In genomic region chr17:6637458-6637840, GRCh38 we compare ENCODE assay signal across 22 cellular contexts. TPM values are rescaled to one million over a fixed set of nuclear protein-coding genes. Genes with fewer than 3 reads are reported as not detected.
A peak's percentile ranks its signal among the peaks of the same experiment; 100 is the strongest.
DNase-seq lines count a peak whose midpoint lies in the region; ATAC-seq, FAIRE-seq and TF ChIP-seq lines count a peak whose summit lies in the region.
"Had no signal": no experiment of that assay in that cellular context is flagged by ENCODE, and none has a peak within 500 bp of the region (broad histone marks: within the 10 kb centered on the region; RNA-seq: fewer than 3 reads in every experiment).

No MANE protein-coding gene starts in this region.

- H3K27ac Mint-ChIP-seq in astrocyte (ENCODE audit: unreplicated experiment) = no peak overlapping the region
- no peak overlapping the region for H3K27ac Mint-ChIP-seq in nephron progenitor cell

- no peak for TF ChIP-seq RAD21 in HepG2 (CRISPR knock-in tag; IDR thresholded peaks at IDR 0.05)

- BruUV-seq in HepG2 (replicated peaks; lab: Mats Ljungman, UMichigan) = no TSS peak

- POLR2A ChIA-PET in HepG2 (lab: Yijun Ruan, JAX) = no interaction called here

- H3K4me1 ChIP-seq in HepG2 (ENCODE audit: insufficient read depth, low read length) = peaks cover 23% of the 10 kb centered on the region
- peaks cover 0 to 18% (median 7%) of the 10 kb centered on the region in 4 donors for H3K4me1 ChIP-seq in right lobe of liver
- peaks cover 20% of the 10 kb centered on the region for H3K4me1 ChIP-seq in astrocyte (ENCODE audit: insufficient read depth, low read length)
- H3K4me1 ChIP-seq in HAP-1 = peaks cover 6% of the 10 kb centered on the region
- H3K4me1 ChIP-seq: BE2C had no signal

- H3K27ac ChIP-seq in HepG2 (ENCODE audit: extremely low read length, insufficient read depth, low read length) (no peak overlapping the region), right lobe of liver (no peak overlapping the region), astrocyte (ENCODE audit: low read depth, low read length) (no peak overlapping the region)
- H3K27ac ChIP-seq: KMS-11 had no signal

- H3K36me3 Mint-ChIP-seq in astrocyte (ENCODE audit: low read depth, unreplicated experiment) (peaks cover 17% of the 10 kb centered on the region), nephron progenitor cell (ENCODE audit: low read depth) (peaks cover 35% of the 10 kb centered on the region)

- intact Hi-C loops in HepG2 (cut with micrococcal nuclease; ENCODE audit: unreplicated experiment) (no loop called here), right lobe of liver (cut with DNase I) (loop anchor here (5.0 to 10.0 kb wide), 3 partner anchors 63 to 165 kb away; no protein-coding TSS in a partner anchor)

- H3K4me1 Mint-ChIP-seq in astrocyte (ENCODE audit: low read depth, unreplicated experiment) (peaks cover 12% of the 10 kb centered on the region), nephron progenitor cell (peaks cover 46% of the 10 kb centered on the region)

- peaks cover 2 to 15% of the 10 kb centered on the region in 2 experiments; a peak in 4 of 5 replicates for H3K36me3 ChIP-seq in HepG2 (replicated peaks in 1 of 2; ENCODE audit: control insufficient read depth in 1 of 2, insufficient read depth in 2 of 2, low read length in 2 of 2)
- H3K36me3 ChIP-seq in right lobe of liver = peaks cover 0 to 14% (median 2%) of the 10 kb centered on the region in 4 donors
- peaks cover 15% of the 10 kb centered on the region for H3K36me3 ChIP-seq in astrocyte (ENCODE audit: insufficient read depth, low read length)
- peaks cover 17% of the 10 kb centered on the region for H3K36me3 ChIP-seq in HAP-1 (replicated peaks)
- H3K36me3 ChIP-seq: BE2C had no signal

- FAIRE-seq in HepG2 (lab: Jason Lieb, UNC) = no peak
- no peak for FAIRE-seq in astrocyte (lab: Jason Lieb, UNC)
- FAIRE-seq: A204.1, GM12878, GM19239 had no signal

- in situ Hi-C loops in HepG2 (cut with HindIII; ENCODE audit: extremely low pct_ligation_motif_present, low pct_unique_long_range_greater_than_20kb) = no loop called here
- in situ Hi-C loops in HAP-1 (cut with MboI; ENCODE audit: low sequenced_read_pairs) = no loop called here

- H3K27me3 ChIP-seq in HepG2 (ENCODE audit: control insufficient read depth in 1 of 2, insufficient read depth in 2 of 2, low read length in 2 of 2) (no peaks in the 10 kb centered on the region), right lobe of liver (no peaks in the 10 kb centered on the region), astrocyte (ENCODE audit: insufficient read depth, low read length) (no peaks in the 10 kb centered on the region), HAP-1 (ENCODE audit: low read depth) (no peaks in the 10 kb centered on the region)
- H3K27me3 ChIP-seq: BE2C had no signal

- CTCF ChIA-PET in HepG2 (lab: Yijun Ruan, JAX; ENCODE audit: low intra/inter-chr PET ratio, low total read pairs) = no interaction called here

- H3K9me3 Mint-ChIP-seq in astrocyte (ENCODE audit: unreplicated experiment) (no peaks in the 10 kb centered on the region), nephron progenitor cell (no peaks in the 10 kb centered on the region)
- H3K9me3 Mint-ChIP-seq: CD4-positive, alpha-beta T cell had no signal

- H3K4me2 ChIP-seq in HepG2 (ENCODE audit: low read depth, low read length) (no peak overlapping the region), astrocyte (ENCODE audit: low read length) (no peak overlapping the region)
- H3K4me2 ChIP-seq: KMS-11 had no signal

- H3K9ac ChIP-seq in HepG2 (ENCODE audit: insufficient read depth, low read depth, low read length) = no peak overlapping the region
- H3K9ac ChIP-seq in astrocyte (ENCODE audit: low read length) = no peak overlapping the region
- H3K9ac ChIP-seq: KMS-11 had no signal

- H3K4me3 Mint-ChIP-seq in astrocyte (ENCODE audit: unreplicated experiment) (peak overlapping the region; percentile 66), nephron progenitor cell (peak overlapping the region; percentile 44)

- H3K27me3 Mint-ChIP-seq in astrocyte (ENCODE audit: low read depth, unreplicated experiment) = no peaks in the 10 kb centered on the region
- H3K27me3 Mint-ChIP-seq in nephron progenitor cell (ENCODE audit: low read depth, poor library complexity) = no peaks in the 10 kb centered on the region
- H3K27me3 Mint-ChIP-seq: CD4-positive, alpha-beta T cell had no signal

- DNase-seq in HepG2 (ENCODE audit: low spot score) = no peak
- DNase-seq in right lobe of liver = no peak
- DNase-seq in astrocyte (ENCODE audit: low read depth) = no peak
- DNase-seq in nephron progenitor cell = no peak
- DNase-seq in HAP-1 (ENCODE audit: low spot score in 2 of 2) = no peak
- DNase-seq in activated CD4-positive, alpha-beta T cell treated with anti-CD3 and anti-CD28 coated beads, Interleukin-2, amount 50 U/mL, for 48 hours = no peak
- DNase-seq: BE2C; CD4-positive, alpha-beta T cell; EL; GOT3; NCI-H1417 treated with DMSO at 0.1 percent for 48 hours; NCI-H1930; NCI-H345; NCI-H524 treated with DMSO at 0.1 percent for 48 hours; PC-3; RPMI8226; SIG-M5 had no signal

- H3K79me2 ChIP-seq in HepG2 (ENCODE audit: insufficient read depth, low read length) = peaks cover 33% of the 10 kb centered on the region
- H3K79me2 ChIP-seq in astrocyte (ENCODE audit: insufficient read depth, low read length) = peaks cover 53% of the 10 kb centered on the region

- 92% methylated on average over 6 of the region's 6 CpGs for WGBS in HepG2 (ENCODE audit: low lambda C conversion rate)
- WGBS in right lobe of liver (ENCODE audit: insufficient coverage, low coverage, low lambda C conversion rate, missing lambda C conversion rate) = no CpG with 5 or more reads among the region's 6 CpGs

- H4K20me1 ChIP-seq in HepG2 (ENCODE audit: insufficient read depth, low read length) (no peaks in the 10 kb centered on the region), astrocyte (ENCODE audit: insufficient read depth, low read length) (peaks cover 51% of the 10 kb centered on the region)

- TF ChIP-seq CTCF in HepG2 (CRISPR knock-in tag; IDR thresholded peaks at IDR 0.05) = no peak
- TF ChIP-seq CTCF in right lobe of liver (IDR thresholded peaks at IDR 0.05) = no peak
- TF ChIP-seq CTCF in astrocyte (IDR thresholded peaks at IDR 0.05; ENCODE audit: insufficient read depth, low read depth, low read length) = no peak
- no peak for TF ChIP-seq CTCF in nephron progenitor cell (IDR thresholded peaks at IDR 0.05)

- H2AFZ ChIP-seq in HepG2 (ENCODE audit: low read length) (no peak overlapping the region), astrocyte (ENCODE audit: low read depth, low read length) (no peak overlapping the region)

- TF ChIP-seq POLR2A in HepG2 (IDR thresholded peaks at IDR 0.05; ENCODE audit: insufficient read depth in 1 of 2, low read depth in 2 of 2, low read length in 2 of 2) = no peak
- TF ChIP-seq POLR2A in right lobe of liver (IDR thresholded peaks at IDR 0.05) = no peak

- ATAC-seq in HepG2 = no peak
- no peak for ATAC-seq in right lobe of liver
- no peak for ATAC-seq in HG03280 (IDR thresholded peaks at IDR 0.05; ENCODE audit: unreplicated experiment)
- ATAC-seq: GM12878, PC-3 had no signal

- H3K9me3 ChIP-seq in HepG2 (ENCODE audit: low read length) (no peaks in the 10 kb centered on the region), right lobe of liver (no peaks in the 10 kb centered on the region), astrocyte (ENCODE audit: insufficient read depth, low read depth, low read length) (no peaks in the 10 kb centered on the region), HAP-1 (no peaks in the 10 kb centered on the region)
- H3K9me3 ChIP-seq: BE2C had no signal

- TF ChIP-seq EP300 in HepG2 (IDR thresholded peaks at IDR 0.05; ENCODE audit: low read depth in 2 of 2, low read length in 2 of 2) (no peak), HepG2 (CRISPR knock-in tag; IDR thresholded peaks at IDR 0.05; ENCODE audit: borderline replicate concordance) (no peak)

- no peak overlapping the region for H3K4me3 ChIP-seq in HepG2 (replicated peaks in 1 of 3; ENCODE audit: insufficient read depth in 1 of 3, low read depth in 2 of 3, low read length in 3 of 3)
- H3K4me3 ChIP-seq in right lobe of liver = no peak overlapping the region
- H3K4me3 ChIP-seq in astrocyte (ENCODE audit: insufficient read depth, low read depth, low read length) = no peak overlapping the region
- no peak overlapping the region for H3K4me3 ChIP-seq in HAP-1
- H3K4me3 ChIP-seq: GM12878 had no signal

RNA-seq across cellular contexts. Expression of gene KIAA0753, which starts 3.1 kb away (rescaled TPM):
- 9.1 and 10.7 TPM in 2 replicates for total RNA-seq in HepG2 (2016; rRNA removed; fragmentation: Illumina TruSeq; extraction: Trizol)
- 10.1 and 10.8 TPM in 2 replicates for total RNA-seq in HepG2 (2016; cell fraction: cytosol; rRNA removed; fragmentation: Illumina TruSeq; extraction: Trizol; ENCODE audit: low read depth)
- total RNA-seq in HepG2 (2016; cell fraction: insoluble cytoplasmic fraction; rRNA removed; fragmentation: Illumina TruSeq; extraction: Trizol) = 8.7 and 9.2 TPM in 2 replicates
- 8.4 and 8.8 TPM in 2 replicates for total RNA-seq in HepG2 (2016; cell fraction: membrane; rRNA removed; fragmentation: Illumina TruSeq; extraction: Trizol)
- 13.9 and 14.9 TPM in 2 replicates for total RNA-seq in HepG2 (2016; cell fraction: nucleus; rRNA removed; fragmentation: Illumina TruSeq; extraction: Trizol)
- 4.6 and 5.2 TPM in 2 replicates for polyA plus RNA-seq in HepG2 (2011; rRNA removed)
- polyA plus RNA-seq in HepG2 (2011; cell fraction: cytosol; rRNA removed) = 1.5 and 2.1 TPM in 2 replicates
- polyA plus RNA-seq in HepG2 (2011; cell fraction: nucleus; rRNA removed) = 9.1 and 10.2 TPM in 2 replicates
- 3.9 and 4.2 TPM in 2 replicates for polyA plus RNA-seq in HepG2 (2012)
- polyA plus RNA-seq in HepG2 (2016; cell fraction: cytosol; fragmentation: Illumina TruSeq; extraction: Trizol; ENCODE audit: low read depth) = 0.69 and 0.77 TPM in 2 replicates
- polyA plus RNA-seq in HepG2 (2016; cell fraction: insoluble cytoplasmic fraction; fragmentation: Illumina TruSeq; extraction: Trizol; ENCODE audit: low read depth) = 8.6 and 8.9 TPM in 2 replicates
- polyA plus RNA-seq in HepG2 (2016; cell fraction: membrane; fragmentation: Illumina TruSeq; extraction: Trizol; ENCODE audit: low read depth) = 2.1 and 3.3 TPM in 2 replicates
- polyA plus RNA-seq in HepG2 (2016; cell fraction: nucleus; fragmentation: Illumina TruSeq; extraction: Trizol; ENCODE audit: insufficient read depth, low read depth) = 16.8 and 22.4 TPM in 2 replicates
- polyA minus RNA-seq in HepG2 (2011; rRNA and poly(A)+ RNA removed; ENCODE audit: low replicate concordance) = 2.2 and 12.2 TPM in 2 replicates
- polyA minus RNA-seq in HepG2 (2011; cell fraction: cytosol; rRNA and poly(A)+ RNA removed) = 2.5 and 3.3 TPM in 2 replicates
- polyA minus RNA-seq in HepG2 (2011; cell fraction: nucleus; rRNA and poly(A)+ RNA removed) = 21.6 and 23.2 TPM in 2 replicates
- 1 to 10 TPM; 3.7 to 6.5 (median 4.9) TPM for total RNA-seq in right lobe of liver
- 23.3 and 25.4 TPM in 2 replicates for total RNA-seq in astrocyte

RNA-seq across cellular contexts. Expression of gene TXNDC17, which starts 3.4 kb away (rescaled TPM):
- 266 and 359 TPM in 2 replicates for total RNA-seq in HepG2 (2016; rRNA removed; fragmentation: Illumina TruSeq; extraction: Trizol)
- total RNA-seq in HepG2 (2016; cell fraction: cytosol; rRNA removed; fragmentation: Illumina TruSeq; extraction: Trizol; ENCODE audit: low read depth) = 93.1 and 113 TPM in 2 replicates
- 255 and 373 TPM in 2 replicates for total RNA-seq in HepG2 (2016; cell fraction: insoluble cytoplasmic fraction; rRNA removed; fragmentation: Illumina TruSeq; extraction: Trizol)
- total RNA-seq in HepG2 (2016; cell fraction: membrane; rRNA removed; fragmentation: Illumina TruSeq; extraction: Trizol) = 138 and 151 TPM in 2 replicates
- total RNA-seq in HepG2 (2016; cell fraction: nucleus; rRNA removed; fragmentation: Illumina TruSeq; extraction: Trizol) = 76.2 and 83.8 TPM in 2 replicates
- 147 and 188 TPM in 2 replicates for polyA plus RNA-seq in HepG2 (2011; rRNA removed)
- 236 and 276 TPM in 2 replicates for polyA plus RNA-seq in HepG2 (2011; cell fraction: cytosol; rRNA removed)
- 40.2 and 44.6 TPM in 2 replicates for polyA plus RNA-seq in HepG2 (2011; cell fraction: nucleus; rRNA removed)
- polyA plus RNA-seq in HepG2 (2012) = 97.0 and 122 TPM in 2 replicates
- polyA plus RNA-seq in HepG2 (2016; cell fraction: cytosol; fragmentation: Illumina TruSeq; extraction: Trizol; ENCODE audit: low read depth) = 101 and 125 TPM in 2 replicates
- polyA plus RNA-seq in HepG2 (2016; cell fraction: insoluble cytoplasmic fraction; fragmentation: Illumina TruSeq; extraction: Trizol; ENCODE audit: low read depth) = 322 and 359 TPM in 2 replicates
- polyA plus RNA-seq in HepG2 (2016; cell fraction: membrane; fragmentation: Illumina TruSeq; extraction: Trizol; ENCODE audit: low read depth) = 105 and 119 TPM in 2 replicates
- polyA plus RNA-seq in HepG2 (2016; cell fraction: nucleus; fragmentation: Illumina TruSeq; extraction: Trizol; ENCODE audit: insufficient read depth, low read depth) = 146 and 155 TPM in 2 replicates
- polyA minus RNA-seq in HepG2 (2011; rRNA and poly(A)+ RNA removed; ENCODE audit: low replicate concordance) = 30.3 and 88.3 TPM in 2 replicates
- 40.0 and 52.4 TPM in 2 replicates for polyA minus RNA-seq in HepG2 (2011; cell fraction: cytosol; rRNA and poly(A)+ RNA removed)
- polyA minus RNA-seq in HepG2 (2011; cell fraction: nucleus; rRNA and poly(A)+ RNA removed) = 10.8 and 14.4 TPM in 2 replicates
- 100 to 1,000 TPM in 2 of 6 experiments, 10 to 100 TPM in 4; 50.4 to 204 (median 72.1) TPM for total RNA-seq in right lobe of liver
- total RNA-seq in astrocyte = 141 and 158 TPM in 2 replicates

RNA-seq across cellular contexts. Expression of gene MED31, which starts 14.0 kb away (rescaled TPM):
- total RNA-seq in HepG2 (2016; rRNA removed; fragmentation: Illumina TruSeq; extraction: Trizol) = 20.9 and 25.0 TPM in 2 replicates
- total RNA-seq in HepG2 (2016; cell fraction: cytosol; rRNA removed; fragmentation: Illumina TruSeq; extraction: Trizol; ENCODE audit: low read depth) = 15.0 and 15.3 TPM in 2 replicates
- 21.7 and 30.3 TPM in 2 replicates for total RNA-seq in HepG2 (2016; cell fraction: insoluble cytoplasmic fraction; rRNA removed; fragmentation: Illumina TruSeq; extraction: Trizol)
- total RNA-seq in HepG2 (2016; cell fraction: membrane; rRNA removed; fragmentation: Illumina TruSeq; extraction: Trizol) = 13.3 and 13.7 TPM in 2 replicates
- 13.4 and 18.3 TPM in 2 replicates for total RNA-seq in HepG2 (2016; cell fraction: nucleus; rRNA removed; fragmentation: Illumina TruSeq; extraction: Trizol)
- polyA plus RNA-seq in HepG2 (2011; rRNA removed) = 14.2 and 19.0 TPM in 2 replicates
- polyA plus RNA-seq in HepG2 (2011; cell fraction: cytosol; rRNA removed) = 5.0 and 8.9 TPM in 2 replicates
- polyA plus RNA-seq in HepG2 (2011; cell fraction: nucleus; rRNA removed) = 4.0 and 7.0 TPM in 2 replicates
- polyA plus RNA-seq in HepG2 (2012) = 12.4 and 13.1 TPM in 2 replicates
- polyA plus RNA-seq in HepG2 (2016; cell fraction: cytosol; fragmentation: Illumina TruSeq; extraction: Trizol; ENCODE audit: low read depth) = 7.9 and 10.0 TPM in 2 replicates
- 27.3 and 32.8 TPM in 2 replicates for polyA plus RNA-seq in HepG2 (2016; cell fraction: insoluble cytoplasmic fraction; fragmentation: Illumina TruSeq; extraction: Trizol; ENCODE audit: low read depth)
- 9.6 and 13.7 TPM in 2 replicates for polyA plus RNA-seq in HepG2 (2016; cell fraction: membrane; fragmentation: Illumina TruSeq; extraction: Trizol; ENCODE audit: low read depth)
- polyA plus RNA-seq in HepG2 (2016; cell fraction: nucleus; fragmentation: Illumina TruSeq; extraction: Trizol; ENCODE audit: insufficient read depth, low read depth) = 20.1 and 21.9 TPM in 2 replicates
- polyA minus RNA-seq in HepG2 (2011; rRNA and poly(A)+ RNA removed; ENCODE audit: low replicate concordance) = 1.9 and 7.5 TPM in 2 replicates
- polyA minus RNA-seq in HepG2 (2011; cell fraction: cytosol; rRNA and poly(A)+ RNA removed) = 2.8 and 3.5 TPM in 2 replicates
- polyA minus RNA-seq in HepG2 (2011; cell fraction: nucleus; rRNA and poly(A)+ RNA removed) = 21.2 and 22.8 TPM in 2 replicates
- total RNA-seq in right lobe of liver = 10 to 100 TPM in 2 of 6 experiments, 1 to 10 TPM in 4; 3.5 to 10.7 (median 7.4) TPM
- total RNA-seq in astrocyte = 21.0 and 22.8 TPM in 2 replicates

RNA-seq across cellular contexts. Expression of gene C17orf100, which starts 14.1 kb away (rescaled TPM):
- 3.6 and 4.1 TPM in 2 replicates for total RNA-seq in HepG2 (2016; rRNA removed; fragmentation: Illumina TruSeq; extraction: Trizol)
- 2.2 and 2.4 TPM in 2 replicates for total RNA-seq in HepG2 (2016; cell fraction: cytosol; rRNA removed; fragmentation: Illumina TruSeq; extraction: Trizol; ENCODE audit: low read depth)
- 3.2 and 4.7 TPM in 2 replicates for total RNA-seq in HepG2 (2016; cell fraction: insoluble cytoplasmic fraction; rRNA removed; fragmentation: Illumina TruSeq; extraction: Trizol)
- 6.2 and 6.9 TPM in 2 replicates for total RNA-seq in HepG2 (2016; cell fraction: membrane; rRNA removed; fragmentation: Illumina TruSeq; extraction: Trizol)
- 3.8 and 4.0 TPM in 2 replicates for total RNA-seq in HepG2 (2016; cell fraction: nucleus; rRNA removed; fragmentation: Illumina TruSeq; extraction: Trizol)
- polyA plus RNA-seq in HepG2 (2011; rRNA removed) = 8.7 and 10.1 TPM in 2 replicates
- 10.2 and 10.7 TPM in 2 replicates for polyA plus RNA-seq in HepG2 (2011; cell fraction: cytosol; rRNA removed)
- 9.3 and 9.9 TPM in 2 replicates for polyA plus RNA-seq in HepG2 (2011; cell fraction: nucleus; rRNA removed)
- 12.3 and 32.8 TPM in 2 replicates for polyA plus RNA-seq in HepG2 (2012)
- polyA plus RNA-seq in HepG2 (2016; cell fraction: cytosol; fragmentation: Illumina TruSeq; extraction: Trizol; ENCODE audit: low read depth) = 7.2 and 9.4 TPM in 2 replicates
- polyA plus RNA-seq in HepG2 (2016; cell fraction: insoluble cytoplasmic fraction; fragmentation: Illumina TruSeq; extraction: Trizol; ENCODE audit: low read depth) = 13.1 and 13.3 TPM in 2 replicates
- polyA plus RNA-seq in HepG2 (2016; cell fraction: membrane; fragmentation: Illumina TruSeq; extraction: Trizol; ENCODE audit: low read depth) = 15.0 and 15.5 TPM in 2 replicates
- 9.5 and 9.7 TPM in 2 replicates for polyA plus RNA-seq in HepG2 (2016; cell fraction: nucleus; fragmentation: Illumina TruSeq; extraction: Trizol; ENCODE audit: insufficient read depth, low read depth)
- polyA minus RNA-seq in HepG2 (2011; rRNA and poly(A)+ RNA removed; ENCODE audit: low replicate concordance) = 1.0 and 10.4 TPM in 2 replicates
- polyA minus RNA-seq in HepG2 (2011; cell fraction: cytosol; rRNA and poly(A)+ RNA removed) = 6.8 and 7.9 TPM in 2 replicates
- polyA minus RNA-seq in HepG2 (2011; cell fraction: nucleus; rRNA and poly(A)+ RNA removed) = 11.7 and 13.4 TPM in 2 replicates
- total RNA-seq in right lobe of liver = 1 to 10 TPM; 1.2 to 4.0 (median 1.9) TPM
- 3.1 and 4.1 TPM in 2 replicates for total RNA-seq in astrocyte
